ENCODE assay signal across 8 cellular contexts in genomic region chr17:1179635-1180433, GRCh38. TPM values are rescaled to one million over a fixed set of nuclear protein-coding genes. Genes with fewer than 3 reads are reported as not detected.
DNase-seq lines count a peak whose midpoint lies in the region; ATAC-seq, FAIRE-seq and TF ChIP-seq lines count a peak whose summit lies in the region.

Gene ABR (minus strand): TSS chr17:1179981. CDS start chr17:1179727, 254 bp downstream.

- intact Hi-C loops in A673 (cut with micrococcal nuclease; ENCODE audit: unreplicated experiment): no loop called here

- POLR2A ChIA-PET in A673 (lab: Charles Lee; ENCODE audit: low non-redundant PET): no interaction called here
- POLR2A ChIA-PET in HEK293 (lab: Yijun Ruan, JAX): interaction anchor here (1.7 kb wide), 1 partner anchor 64 kb away, joined by 5 read pairs; no protein-coding TSS in a partner anchor

- peaks cover under 1% of the 10 kb centered on the region for H3K27me3 Mint-ChIP-seq in memory B cell

- H3K4me1 ChIP-seq in A673 (ENCODE audit: insufficient read depth, low read length, poor library complexity, severe bottlenecking) (peaks cover 26% of the 10 kb centered on the region), HEK293 (ENCODE audit: control insufficient read depth, insufficient read depth, low read length) (peaks cover 16% of the 10 kb centered on the region), duodenal mucosa (ENCODE audit: control insufficient read depth in 1 of 2, insufficient read depth in 2 of 2, low read length in 2 of 2) (peaks cover 0 to 19% of the 10 kb centered on the region in 2 donors)

- ATAC-seq in memory B cell (ENCODE audit: low read depth): peak; percentile 5
- no peak for ATAC-seq in GM18498 (IDR thresholded peaks at IDR 0.05; ENCODE audit: unreplicated experiment)

- H3K4me3 Mint-ChIP-seq in memory B cell: peak within 1 kb of the TSS; percentile 81

- no peak for FAIRE-seq in RCC 7860 (lab: Jason Lieb, UNC)

- no peaks in the 10 kb centered on the region for H3K9me3 Mint-ChIP-seq in memory B cell

- H3K9me3 ChIP-seq in A673 (ENCODE audit: low read depth, low read length, poor library complexity, severe bottlenecking): no peaks in the 10 kb centered on the region
- no peaks in the 10 kb centered on the region for H3K9me3 ChIP-seq in HEK293 (ENCODE audit: control insufficient read depth, insufficient read depth, low read depth, low read length)
- H3K9me3 ChIP-seq in duodenal mucosa (ENCODE audit: control insufficient read depth in 1 of 2, low read length in 2 of 2): no peaks in the 10 kb centered on the region

- H3K36me3 ChIP-seq in A673 (ENCODE audit: insufficient read depth, low read length, poor library complexity, severe bottlenecking) (no peaks in the 10 kb centered on the region), HEK293 (ENCODE audit: control insufficient read depth in 2 of 2, insufficient read depth in 1 of 2, low read length in 2 of 2) (peaks cover 0 to 7% of the 10 kb centered on the region in 2 experiments; a peak in 1 of 3 replicates), duodenal mucosa (ENCODE audit: control insufficient read depth in 1 of 2, insufficient read depth in 2 of 2, low read length in 2 of 2) (no peaks in the 10 kb centered on the region)

- H3K36me3 Mint-ChIP-seq in memory B cell: peaks cover 1% of the 10 kb centered on the region

- TF ChIP-seq CTCF in A673 (conservative IDR thresholded peaks at IDR 0.05; ENCODE audit: low read depth, low read length): no peak
- TF ChIP-seq CTCF in HEK293 (tag by site-specific recombination; IDR thresholded peaks at IDR 0.05): no peak

- no peaks in the 10 kb centered on the region for H3K27me3 ChIP-seq in A673 (replicated peaks; ENCODE audit: insufficient read depth, low read depth, low read length, poor library complexity)
- H3K27me3 ChIP-seq in duodenal mucosa (ENCODE audit: control insufficient read depth in 1 of 2, insufficient read depth in 2 of 2, low read length in 2 of 2): no peaks in the 10 kb centered on the region

- peak within 1 kb of the TSS; percentile 87 for H3K4me3 ChIP-seq in A673 (ENCODE audit: low read depth, low read length, poor library complexity, severe bottlenecking)
- H3K4me3 ChIP-seq in HEK293 (ENCODE audit: low read depth, low read length): peak within 1 kb of the TSS; percentile 72
- peak within 1 kb of the TSS; percentile 52 to 57 for H3K4me3 ChIP-seq in duodenal mucosa (ENCODE audit: low read depth in 1 of 2, low read length in 2 of 2)

- no TSS peak for BruUV-seq in A673 (replicated peaks; lab: Mats Ljungman, UMichigan)

- CTCF ChIA-PET in A673 (lab: Charles Lee): no interaction called here
- CTCF ChIA-PET in HEK293 (lab: Yijun Ruan, JAX): no interaction called here

- no peak within 1 kb of the TSS for H3K27ac ChIP-seq in A673 (ENCODE audit: low read depth, low read length, poor library complexity, severe bottlenecking)
- no peak within 1 kb of the TSS; the same call in 1 of the 2 replicates for H3K27ac ChIP-seq in HEK293 (ENCODE audit: extremely low read depth, low read depth, low read length)
- H3K27ac ChIP-seq in duodenal mucosa (ENCODE audit: low read depth, low read length): no peak within 1 kb of the TSS

- H3K4me1 Mint-ChIP-seq in memory B cell: peaks cover 34% of the 10 kb centered on the region

- DNase-seq in A673 (ENCODE audit: low spot score) (peak; percentile 60), memory B cell (ENCODE audit: low spot score in 2 of 2) (peak; percentile 55 to 68), RCC 7860 (ENCODE audit: low spot score) (no peak)
- peak; percentile 49 for DNase-seq in activated CD4-positive, alpha-beta T cell treated with anti-CD3 and anti-CD28 coated beads for 48 hours
- DNase-seq in stimulated activated CD8-positive, alpha-beta memory T cell treated with anti-CD3 and anti-CD28 coated beads, Interleukin-4, amount 100 ng/mL, for 24 hours (ENCODE audit: low read depth): peak; percentile 34

- H3K27ac Mint-ChIP-seq in memory B cell: peak within 1 kb of the TSS; percentile 98

- no peak within 1 kb of the TSS for H3K9ac ChIP-seq in duodenal mucosa (ENCODE audit: low read depth in 1 of 2, low read length in 2 of 2)

TF ChIP-seq in HEK293, 187 proteins besides CTCF, POLR2A, EP300 and RAD21 (continues in another document):
- TF ChIP-seq, protein P1, sequence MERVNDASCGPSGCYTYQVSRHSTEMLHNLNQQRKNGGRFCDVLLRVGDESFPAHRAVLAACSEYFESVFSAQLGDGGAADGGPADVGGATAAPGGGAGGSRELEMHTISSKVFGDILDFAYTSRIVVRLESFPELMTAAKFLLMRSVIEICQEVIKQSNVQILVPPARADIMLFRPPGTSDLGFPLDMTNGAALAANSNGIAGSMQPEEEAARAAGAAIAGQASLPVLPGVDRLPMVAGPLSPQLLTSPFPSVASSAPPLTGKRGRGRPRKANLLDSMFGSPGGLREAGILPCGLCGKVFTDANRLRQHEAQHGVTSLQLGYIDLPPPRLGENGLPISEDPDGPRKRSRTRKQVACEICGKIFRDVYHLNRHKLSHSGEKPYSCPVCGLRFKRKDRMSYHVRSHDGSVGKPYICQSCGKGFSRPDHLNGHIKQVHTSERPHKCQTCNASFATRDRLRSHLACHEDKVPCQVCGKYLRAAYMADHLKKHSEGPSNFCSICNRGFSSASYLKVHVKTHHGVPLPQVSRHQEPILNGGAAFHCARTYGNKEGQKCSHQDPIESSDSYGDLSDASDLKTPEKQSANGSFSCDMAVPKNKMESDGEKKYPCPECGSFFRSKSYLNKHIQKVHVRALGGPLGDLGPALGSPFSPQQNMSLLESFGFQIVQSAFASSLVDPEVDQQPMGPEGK (tag by site-specific recombination; IDR thresholded peaks at IDR 0.05): peak; percentile 76; the same call in 1 of the 2 replicates
- TF ChIP-seq ZNF423 (tag by site-specific recombination; IDR thresholded peaks at IDR 0.05) (peak; percentile 33; the same call in 1 of the 2 replicates), SP3 (tag by site-specific recombination; IDR thresholded peaks at IDR 0.05) (0 out of 2 replicates have a peak, but pooled peaks have one; percentile 27), ZBTB20 (tag by site-specific recombination; IDR thresholded peaks at IDR 0.05) (peak; percentile 78), KLF10 (tag by site-specific recombination; IDR thresholded peaks at IDR 0.05) (peak; percentile 90), ZNF677 (tag by site-specific recombination; IDR thresholded peaks at IDR 0.05) (no peak), ZFHX2 (tag by site-specific recombination; conservative IDR thresholded peaks at IDR 0.05) (peak; percentile 78), SALL2 (tag by site-specific recombination; IDR thresholded peaks at IDR 0.05; ENCODE audit: borderline replicate concordance) (no peak), ZFP69B (tag by site-specific recombination; IDR thresholded peaks at IDR 0.05) (peak; percentile 89), ZNF560 (tag by site-specific recombination; IDR thresholded peaks at IDR 0.05; ENCODE audit: borderline replicate concordance) (no peak), ZNF426 (tag by site-specific recombination; IDR thresholded peaks at IDR 0.05) (no peak), ZNF664 (tag by site-specific recombination; IDR thresholded peaks at IDR 0.05) (no peak), GLIS1 (tag by site-specific recombination; IDR thresholded peaks at IDR 0.05) (peak; percentile 98), ZNF561 (tag by site-specific recombination; IDR thresholded peaks at IDR 0.05; ENCODE audit: borderline replicate concordance) (peak; percentile 44; the same call in 1 of the 2 replicates)
- TF ChIP-seq, protein P2, sequence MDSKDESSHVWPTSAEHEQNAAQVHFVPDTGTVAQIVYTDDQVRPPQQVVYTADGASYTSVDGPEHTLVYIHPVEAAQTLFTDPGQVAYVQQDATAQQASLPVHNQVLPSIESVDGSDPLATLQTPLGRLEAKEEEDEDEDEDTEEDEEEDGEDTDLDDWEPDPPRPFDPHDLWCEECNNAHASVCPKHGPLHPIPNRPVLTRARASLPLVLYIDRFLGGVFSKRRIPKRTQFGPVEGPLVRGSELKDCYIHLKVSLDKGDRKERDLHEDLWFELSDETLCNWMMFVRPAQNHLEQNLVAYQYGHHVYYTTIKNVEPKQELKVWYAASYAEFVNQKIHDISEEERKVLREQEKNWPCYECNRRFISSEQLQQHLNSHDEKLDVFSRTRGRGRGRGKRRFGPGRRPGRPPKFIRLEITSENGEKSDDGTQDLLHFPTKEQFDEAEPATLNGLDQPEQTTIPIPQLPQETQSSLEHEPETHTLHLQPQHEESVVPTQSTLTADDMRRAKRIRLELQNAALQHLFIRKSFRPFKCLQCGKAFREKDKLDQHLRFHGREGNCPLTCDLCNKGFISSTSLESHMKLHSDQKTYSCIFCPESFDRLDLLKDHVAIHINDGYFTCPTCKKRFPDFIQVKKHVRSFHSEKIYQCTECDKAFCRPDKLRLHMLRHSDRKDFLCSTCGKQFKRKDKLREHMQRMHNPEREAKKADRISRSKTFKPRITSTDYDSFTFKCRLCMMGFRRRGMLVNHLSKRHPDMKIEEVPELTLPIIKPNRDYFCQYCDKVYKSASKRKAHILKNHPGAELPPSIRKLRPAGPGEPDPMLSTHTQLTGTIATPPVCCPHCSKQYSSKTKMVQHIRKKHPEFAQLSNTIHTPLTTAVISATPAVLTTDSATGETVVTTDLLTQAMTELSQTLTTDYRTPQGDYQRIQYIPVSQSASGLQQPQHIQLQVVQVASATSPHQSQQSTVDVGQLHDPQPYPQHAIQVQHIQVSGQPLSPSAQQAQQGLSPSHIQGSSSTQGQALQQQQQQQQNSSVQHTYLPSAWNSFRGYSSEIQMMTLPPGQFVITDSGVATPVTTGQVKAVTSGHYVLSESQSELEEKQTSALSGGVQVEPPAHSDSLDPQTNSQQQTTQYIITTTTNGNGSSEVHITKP (tag by site-specific recombination; IDR thresholded peaks at IDR 0.05): peak; percentile 43

RNA-seq across cellular contexts. Expression of gene ABR, which starts in this region (rescaled TPM):
- total RNA-seq in A673 (2021): 47.6 and 67.9 TPM in 2 replicates
